In genomic region chr17:17030515-17031211, GRCh38 we compare ENCODE assay signal across 1 cellular context.
TF ChIP-seq lines count a peak whose summit lies in the region.

No MANE protein-coding gene starts in this region.

TF ChIP-seq in IMR-90, 13 proteins besides CTCF, POLR2A, EP300 and RAD21 (continued from another document):
- TF ChIP-seq MAZ (IDR thresholded peaks at IDR 0.05; ENCODE audit: borderline replicate concordance, low read depth, low read length) (no peak), FOS (IDR thresholded peaks at IDR 0.05; ENCODE audit: low read depth, low read length) (no peak), BHLHE40 (IDR thresholded peaks at IDR 0.05; ENCODE audit: low read depth, low read length) (no peak), ELK1 (IDR thresholded peaks at IDR 0.05; ENCODE audit: borderline replicate concordance, low read depth, low read length) (no peak)
